Comparison of ENCODE assay signal across 21 cellular contexts in genomic region chr18:69705987-69706386, GRCh38.
"Had no signal": no experiment of that assay in that cellular context is flagged by ENCODE, and none has a peak within 500 bp of the region (broad histone marks: within the 10 kb centered on the region; RNA-seq: fewer than 3 reads in every experiment).

No MANE protein-coding gene starts in this region.

- H3K27ac Mint-ChIP-seq: activated B cell treated with CpG ODN at 0.5 μM for 24 hours; activated CD4-positive, alpha-beta T cell treated with anti-CD3 and anti-CD28 coated beads, Interleukin-2, amount 10 ng/mL, durations not matched to agents 24 days and 14 days; activated CD8-positive, alpha-beta T cell treated with anti-CD3 and anti-CD28 coated beads, Interleukin-2, amount 10 ng/mL, durations not matched to agents 7 days and 5 days; activated naive CD8-positive, alpha-beta T cell treated with anti-CD3 and anti-CD28 coated beads, Interleukin-2, amount 50 U/mL, for 24 hours; activated T-cell treated with anti-CD3 and anti-CD28 coated beads, Interleukin-2, amount 50 U/mL, for 24 hours; activated T-helper 2 cell treated with anti-CD3 and anti-CD28 coated beads, Interferon-gamma antibody, Interleukin-2, Interleukin-4, amounts not matched to agents 10 μg/mL and 5 μg/mL and 100 μg/mL, durations not matched to agents 14 hours and 24 hours and 36 hours; brain; memory B cell; naive B cell; neural progenitor cell; progenitor cell of endocrine pancreas had no signal

- H3K27ac ChIP-seq: foreskin keratinocyte, hepatocyte, neural progenitor cell, upper lobe of right lung had no signal

- H3K4me1 Mint-ChIP-seq: activated B cell treated with CpG ODN at 0.5 μM for 24 hours; activated CD4-positive, alpha-beta T cell treated with anti-CD3 and anti-CD28 coated beads, Interleukin-2, amount 10 ng/mL, durations not matched to agents 24 days and 14 days; activated naive CD8-positive, alpha-beta T cell treated with anti-CD3 and anti-CD28 coated beads, Interleukin-2, amount 50 U/mL, for 24 hours; brain; memory B cell; naive B cell had no signal

- H3K9ac ChIP-seq: neural progenitor cell had no signal

- H3K36me3 Mint-ChIP-seq: memory B cell, naive B cell, neural progenitor cell had no signal

- H3K36me3 ChIP-seq: neural progenitor cell, upper lobe of right lung had no signal

- H3K4me3 Mint-ChIP-seq: activated B cell treated with CpG ODN at 0.5 μM for 24 hours; activated CD4-positive, alpha-beta T cell treated with anti-CD3 and anti-CD28 coated beads, Interleukin-2, amount 10 ng/mL, durations not matched to agents 24 days and 14 days; activated CD8-positive, alpha-beta T cell treated with anti-CD3 and anti-CD28 coated beads, Interleukin-2, amount 10 ng/mL, durations not matched to agents 7 days and 5 days; activated naive CD8-positive, alpha-beta T cell treated with anti-CD3 and anti-CD28 coated beads, Interleukin-2, amount 50 U/mL, for 24 hours; activated T-cell treated with anti-CD3 and anti-CD28 coated beads, Interleukin-2, amount 50 U/mL, for 24 hours; brain; memory B cell; naive B cell; neural progenitor cell had no signal

- H3K9me3 Mint-ChIP-seq: activated B cell treated with CpG ODN at 0.5 μM for 24 hours; activated T-cell treated with anti-CD3 and anti-CD28 coated beads, Interleukin-2, amount 50 U/mL, for 24 hours; activated T-helper 2 cell treated with anti-CD3 and anti-CD28 coated beads, Interferon-gamma antibody, Interleukin-2, Interleukin-4, amounts not matched to agents 10 μg/mL and 5 μg/mL and 100 μg/mL, durations not matched to agents 14 hours and 24 hours and 36 hours; memory B cell had no signal

- H3K4me1 ChIP-seq: foreskin keratinocyte, neural progenitor cell, upper lobe of right lung had no signal

- H3K27me3 Mint-ChIP-seq: activated B cell treated with CpG ODN at 0.5 μM for 24 hours; activated CD4-positive, alpha-beta T cell treated with anti-CD3 and anti-CD28 coated beads, Interleukin-2, amount 10 ng/mL, durations not matched to agents 24 days and 14 days; activated T-cell treated with anti-CD3 and anti-CD28 coated beads, Interleukin-2, amount 50 U/mL, for 24 hours; brain; memory B cell; naive B cell; progenitor cell of endocrine pancreas had no signal

- H3K79me2 ChIP-seq: hepatocyte had no signal

- H3K4me2 ChIP-seq: hepatocyte, neural progenitor cell had no signal

- H3K4me3 ChIP-seq: hepatocyte, mucosa of descending colon, neural progenitor cell, upper lobe of right lung had no signal

- DNase-seq: activated B cell treated with CpG ODN at 0.5 μM for 24 hours; activated CD4-positive, alpha-beta T cell treated with anti-CD3 and anti-CD28 coated beads, Interleukin-2, amount 10 ng/mL, durations not matched to agents 24 days and 14 days; activated CD8-positive, alpha-beta T cell treated with anti-CD3 and anti-CD28 coated beads, Interleukin-2, amount 10 ng/mL, durations not matched to agents 7 days and 5 days; activated naive CD4-positive, alpha-beta T cell treated with Interleukin-2 at 50 U/mL for 16 hours; activated naive CD8-positive, alpha-beta T cell treated with anti-CD3 and anti-CD28 coated beads, Interleukin-2, amount 50 U/mL, for 24 hours; activated T-cell treated with anti-CD3 and anti-CD28 coated beads, Interleukin-2, amount 50 U/mL, for 24 hours; anterior cingulate cortex; caudate nucleus; foreskin keratinocyte; mucosa of descending colon; naive B cell; stimulated activated CD8-positive, alpha-beta memory T cell treated with anti-CD3 and anti-CD28 coated beads, Interleukin-4, amount 100 ng/mL, for 48 hours; stimulated activated naive CD4-positive, alpha-beta T cell; T-helper 2 cell; upper lobe of right lung had no signal

- H3K27me3 ChIP-seq: foreskin keratinocyte, hepatocyte, neural progenitor cell, upper lobe of right lung had no signal
